ENCODE assay signal across 22 cellular contexts in genomic region chr1:7594714-7595295, GRCh38.
A peak's percentile ranks its signal among the peaks of the same experiment; 100 is the strongest.
DNase-seq lines count a peak whose midpoint lies in the region; ATAC-seq and TF ChIP-seq lines count a peak whose summit lies in the region.
"Had no signal": no experiment of that assay in that cellular context is flagged by ENCODE, and none has a peak within 500 bp of the region (broad histone marks: within the 10 kb centered on the region; RNA-seq: fewer than 3 reads in every experiment).

No MANE protein-coding gene starts in this region.

- H3K27me3 ChIP-seq in osteoblast (ENCODE audit: insufficient read depth, low read length) = no peaks in the 10 kb centered on the region
- H3K27me3 ChIP-seq in upper lobe of right lung = no peaks in the 10 kb centered on the region

- TF ChIP-seq CTCF in CD14-positive monocyte (IDR thresholded peaks at IDR 0.05) (no peak), osteoblast (IDR thresholded peaks at IDR 0.05; ENCODE audit: extremely low read depth, low read depth, low read length) (no peak), upper lobe of right lung (IDR thresholded peaks at IDR 0.05) (no peak)

- H3K4me2 ChIP-seq in osteoblast (ENCODE audit: insufficient read depth, low read length) = no peak overlapping the region
- H3K4me2 ChIP-seq: GM23338 had no signal

- H3K4me3 ChIP-seq in osteoblast (ENCODE audit: insufficient read depth, low read length) (no peak overlapping the region), upper lobe of right lung (no peak overlapping the region)
- H3K4me3 ChIP-seq: GM23338, K562, SJSA1 had no signal

- no peaks in the 10 kb centered on the region for H3K4me1 Mint-ChIP-seq in activated naive CD8-positive, alpha-beta T cell treated with anti-CD3 and anti-CD28 coated beads, Interleukin-2, amount 10 ng/mL, durations not matched to agents 7 days and 5 days
- no peaks in the 10 kb centered on the region for H3K4me1 Mint-ChIP-seq in activated naive CD8-positive, alpha-beta T cell treated with anti-CD3 and anti-CD28 coated beads for 36 hours
- H3K4me1 Mint-ChIP-seq in CD14-positive monocyte = no peaks in the 10 kb centered on the region
- H3K4me1 Mint-ChIP-seq: CD4-positive, alpha-beta memory T cell had no signal

- no peak for ATAC-seq in activated naive CD8-positive, alpha-beta T cell treated with anti-CD3 and anti-CD28 coated beads, Interleukin-2, amount 10 ng/mL, durations not matched to agents 7 days and 5 days (ENCODE audit: low read depth)
- no peak for ATAC-seq in upper lobe of right lung
- ATAC-seq: K562, PC-3 had no signal

- intact Hi-C loops in CD14-positive monocyte (cut with micrococcal nuclease) (no loop called here), upper lobe of right lung (cut with DNase I) (no loop called here)

- H3K4me3 Mint-ChIP-seq in activated naive CD8-positive, alpha-beta T cell treated with anti-CD3 and anti-CD28 coated beads, Interleukin-2, amount 10 ng/mL, durations not matched to agents 7 days and 5 days = no peak overlapping the region
- H3K4me3 Mint-ChIP-seq in activated naive CD8-positive, alpha-beta T cell treated with anti-CD3 and anti-CD28 coated beads for 36 hours = no peak overlapping the region
- no peak overlapping the region for H3K4me3 Mint-ChIP-seq in CD14-positive monocyte
- H3K4me3 Mint-ChIP-seq: CD4-positive, alpha-beta memory T cell; GM23338; H9 had no signal

- H3K4me1 ChIP-seq in osteoblast (ENCODE audit: insufficient read depth, low read length) (no peaks in the 10 kb centered on the region), upper lobe of right lung (no peaks in the 10 kb centered on the region)
- H3K4me1 ChIP-seq: SJSA1 had no signal

- no peaks in the 10 kb centered on the region for H3K79me2 ChIP-seq in osteoblast (ENCODE audit: insufficient read depth, low read length)

- H3K9me3 Mint-ChIP-seq in activated naive CD8-positive, alpha-beta T cell treated with anti-CD3 and anti-CD28 coated beads, Interleukin-2, amount 10 ng/mL, durations not matched to agents 7 days and 5 days = no peaks in the 10 kb centered on the region
- H3K9me3 Mint-ChIP-seq in activated naive CD8-positive, alpha-beta T cell treated with anti-CD3 and anti-CD28 coated beads for 36 hours = peaks cover 3% of the 10 kb centered on the region
- peaks cover 0 to 7% (median 3%) of the 10 kb centered on the region in 7 donors for H3K9me3 Mint-ChIP-seq in CD14-positive monocyte

- H3K27ac Mint-ChIP-seq in activated naive CD8-positive, alpha-beta T cell treated with anti-CD3 and anti-CD28 coated beads, Interleukin-2, amount 10 ng/mL, durations not matched to agents 7 days and 5 days = no peak overlapping the region
- H3K27ac Mint-ChIP-seq in activated naive CD8-positive, alpha-beta T cell treated with anti-CD3 and anti-CD28 coated beads for 36 hours = no peak overlapping the region
- no peak overlapping the region for H3K27ac Mint-ChIP-seq in CD14-positive monocyte
- H3K27ac Mint-ChIP-seq: CD4-positive, alpha-beta memory T cell; GM23338 had no signal

- H3K27me3 Mint-ChIP-seq in activated naive CD8-positive, alpha-beta T cell treated with anti-CD3 and anti-CD28 coated beads, Interleukin-2, amount 10 ng/mL, durations not matched to agents 7 days and 5 days = no peaks in the 10 kb centered on the region
- H3K27me3 Mint-ChIP-seq in activated naive CD8-positive, alpha-beta T cell treated with anti-CD3 and anti-CD28 coated beads for 36 hours = no peaks in the 10 kb centered on the region
- H3K27me3 Mint-ChIP-seq in CD14-positive monocyte (ENCODE audit: low read depth in 3 of 3) = peaks cover 1 to 8% (median 7%) of the 10 kb centered on the region in 3 donors

- POLR2A ChIA-PET in activated naive CD8-positive, alpha-beta T cell treated with anti-CD3 and anti-CD28 coated beads, Interleukin-2, amount 10 ng/mL, durations not matched to agents 7 days and 5 days (lab: Charles Lee) = no interaction called here

- H4K20me1 ChIP-seq in osteoblast (ENCODE audit: insufficient read depth, low read length) = no peaks in the 10 kb centered on the region

- H2AFZ ChIP-seq in osteoblast (ENCODE audit: low read length) = no peak overlapping the region
- H2AFZ ChIP-seq: GM23338 had no signal

- peak; percentile 14 for DNase-seq in activated naive CD8-positive, alpha-beta T cell treated with anti-CD3 and anti-CD28 coated beads, Interleukin-2, amount 10 ng/mL, durations not matched to agents 7 days and 5 days
- DNase-seq in activated naive CD8-positive, alpha-beta T cell treated with anti-CD3 and anti-CD28 coated beads for 36 hours = no peak
- peak; percentile 24 for DNase-seq in CD14-positive monocyte (ENCODE audit: low spot score)
- peak; percentile 73 for DNase-seq in osteoblast (ENCODE audit: insufficient read length, low spot score, missing footprints)
- DNase-seq in upper lobe of right lung = peak; percentile 11
- DNase-seq in occipital lobe (lab: John Stamatoyannopoulos, UW) = no peak
- no peak for DNase-seq in stimulated activated CD4-positive, alpha-beta T cell treated with anti-CD3 and anti-CD28 coated beads, Interleukin-4, amount 100 ng/mL, for 24 hours
- DNase-seq: CD4-positive, alpha-beta memory T cell; COR-L47; DMS53; H9; Kasumi-1; NCI-H1092 treated with DMSO at 0.1 percent for 48 hours; NCI-H1436 treated with DMSO at 0.1 percent for 48 hours; NCI-H187 treated with DMSO at 0.1 percent for 48 hours; NCI-H446 treated with DMSO at 0.1 percent for 48 hours; NCI-H82; NK-92 treated with Interleukin-12 subunit alpha and Interleukin-12 subunit beta, amount 100 ng/mL, for 24 hours; PC-3 had no signal

- H3K27ac ChIP-seq in osteoblast (ENCODE audit: low read depth, low read length) = no peak overlapping the region
- no peak overlapping the region for H3K27ac ChIP-seq in upper lobe of right lung
- H3K27ac ChIP-seq: SJSA1 had no signal

- H3K9me3 ChIP-seq in osteoblast (ENCODE audit: low read depth, low read length) (no peaks in the 10 kb centered on the region), upper lobe of right lung (no peaks in the 10 kb centered on the region)
- H3K9me3 ChIP-seq: SJSA1 had no signal

- no peaks in the 10 kb centered on the region for H3K36me3 Mint-ChIP-seq in activated naive CD8-positive, alpha-beta T cell treated with anti-CD3 and anti-CD28 coated beads, Interleukin-2, amount 10 ng/mL, durations not matched to agents 7 days and 5 days
- no peaks in the 10 kb centered on the region for H3K36me3 Mint-ChIP-seq in activated naive CD8-positive, alpha-beta T cell treated with anti-CD3 and anti-CD28 coated beads for 36 hours
- no peaks in the 10 kb centered on the region for H3K36me3 Mint-ChIP-seq in CD14-positive monocyte

- H3K36me3 ChIP-seq in osteoblast (ENCODE audit: insufficient read depth, low read length) (no peaks in the 10 kb centered on the region), upper lobe of right lung (no peaks in the 10 kb centered on the region)
- H3K36me3 ChIP-seq: SJSA1 had no signal

Comparison
In these comparisons a context has a peak if more than half of its experiments do, and no peak if none do; other contexts are left out.
1. DNase-seq: peak in activated naive CD8-positive, alpha-beta T cell treated with anti-CD3 and anti-CD28 coated beads, Interleukin-2, amount 10 ng/mL, durations not matched to agents 7 days and 5 days (single experiment), CD14-positive monocyte (single experiment), osteoblast (single experiment) and upper lobe of right lung (single experiment); none in activated naive CD8-positive, alpha-beta T cell treated with anti-CD3 and anti-CD28 coated beads for 36 hours (single experiment), occipital lobe (single experiment) and stimulated activated CD4-positive, alpha-beta T cell treated with anti-CD3 and anti-CD28 coated beads, Interleukin-4, amount 100 ng/mL, for 24 hours (single experiment).